ENCODE assay signal across 22 cellular contexts in the genomic region with DNA sequence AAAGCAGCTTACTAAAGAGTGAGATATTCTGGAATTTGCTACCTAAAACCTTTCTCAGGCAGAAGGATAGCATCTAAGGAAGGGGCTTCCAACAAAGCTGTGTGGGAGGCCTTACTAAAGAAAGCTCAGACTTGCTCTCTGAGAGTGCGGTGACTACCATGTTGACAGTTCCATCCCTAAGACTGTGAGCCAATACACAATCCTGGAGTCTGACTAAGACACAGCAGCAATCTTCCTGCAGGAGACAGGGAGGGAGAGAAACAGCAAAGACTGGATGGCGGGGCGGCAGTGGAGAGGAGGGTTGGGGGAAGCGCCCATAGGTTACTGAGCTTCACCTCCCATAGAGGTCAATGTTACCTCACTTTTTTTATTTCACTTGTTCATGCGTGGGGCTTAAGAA.
"Had no signal": no experiment of that assay in that cellular context is flagged by ENCODE, and none has a peak within 500 bp of the region (broad histone marks: within the 10 kb centered on the region; RNA-seq: fewer than 3 reads in every experiment).

No MANE protein-coding gene starts in this region.

- H3K9me3 ChIP-seq: mucosa of descending colon, tibial artery had no signal

- H3K4me3 Mint-ChIP-seq: activated CD4-positive, alpha-beta memory T cell treated with anti-CD3 and anti-CD28 coated beads for 36 hours; activated CD4-positive, alpha-beta T cell treated with anti-CD3 and anti-CD28 coated beads for 36 hours; activated naive CD8-positive, alpha-beta T cell treated with anti-CD3 and anti-CD28 coated beads for 36 hours; activated T-helper 17 cell treated with anti-CD3 and anti-CD28 coated beads, Interleukin-2, amount 50 U/mL, for 72 hours; effector memory CD8-positive, alpha-beta T cell; naive B cell; neural crest cell had no signal

- ATAC-seq: activated CD4-positive, alpha-beta T cell treated with anti-CD3 and anti-CD28 coated beads for 36 hours; activated T-helper 17 cell treated with anti-CD3 and anti-CD28 coated beads, Interleukin-2, amount 50 U/mL, for 72 hours; effector memory CD8-positive, alpha-beta T cell; left lobe of liver; mucosa of descending colon; stimulated activated naive CD8-positive, alpha-beta T cell treated with anti-CD3 and anti-CD28 coated beads, Interleukin-15, Interleukin-2, amounts not matched to agents 100 U/mL and 50 U/mL, for 24 hours had no signal

- DNase-seq: activated CD4-positive, alpha-beta memory T cell treated with anti-CD3 and anti-CD28 coated beads for 36 hours; activated CD4-positive, alpha-beta T cell treated with anti-CD3 and anti-CD28 coated beads for 36 hours; activated naive CD4-positive, alpha-beta T cell; activated naive CD8-positive, alpha-beta T cell treated with anti-CD3 and anti-CD28 coated beads for 36 hours; amniotic stem cell; effector memory CD8-positive, alpha-beta T cell; kidney; mucosa of descending colon; naive B cell; stimulated activated CD4-positive, alpha-beta T cell treated with anti-CD3 and anti-CD28 coated beads, Interleukin-12 subunit alpha, Interleukin-12 subunit beta, amount 100 ng/mL, for 4 hours; stimulated activated CD4-positive, alpha-beta T cell treated with anti-CD3 and anti-CD28 coated beads, Interleukin-1b, Interleukin-23, amount 100 ng/mL, for 48 hours; stimulated activated CD8-positive, alpha-beta memory T cell treated with anti-CD3 and anti-CD28 coated beads, Interleukin-4, amount 100 ng/mL, for 48 hours; stimulated activated naive CD8-positive, alpha-beta T cell treated with anti-CD3 and anti-CD28 coated beads, Interleukin-15, Interleukin-2, amounts not matched to agents 100 U/mL and 50 U/mL, for 24 hours; substantia nigra; T-helper 2 cell; tibial artery; WERI-Rb-1 had no signal

- H3K4me3 ChIP-seq: cardiac muscle cell, mucosa of descending colon, tibial artery had no signal

- H3K4me1 ChIP-seq: tibial artery had no signal

- H3K27ac Mint-ChIP-seq: activated CD4-positive, alpha-beta memory T cell treated with anti-CD3 and anti-CD28 coated beads for 36 hours; activated CD4-positive, alpha-beta T cell treated with anti-CD3 and anti-CD28 coated beads for 36 hours; activated naive CD8-positive, alpha-beta T cell treated with anti-CD3 and anti-CD28 coated beads for 36 hours; activated T-helper 17 cell treated with anti-CD3 and anti-CD28 coated beads, Interleukin-2, amount 50 U/mL, for 72 hours; effector memory CD8-positive, alpha-beta T cell; naive B cell; progenitor cell of endocrine pancreas had no signal

- H3K27me3 ChIP-seq: cardiac muscle cell, tibial artery had no signal

- H3K27ac ChIP-seq: cardiac muscle cell, tibial artery, WERI-Rb-1 had no signal

- H3K9me3 Mint-ChIP-seq: activated CD4-positive, alpha-beta memory T cell treated with anti-CD3 and anti-CD28 coated beads for 36 hours; activated naive CD8-positive, alpha-beta T cell treated with anti-CD3 and anti-CD28 coated beads for 36 hours; activated T-helper 17 cell treated with anti-CD3 and anti-CD28 coated beads, Interleukin-2, amount 50 U/mL, for 72 hours; neural crest cell had no signal

- H3K36me3 Mint-ChIP-seq: activated CD4-positive, alpha-beta memory T cell treated with anti-CD3 and anti-CD28 coated beads for 36 hours; activated naive CD8-positive, alpha-beta T cell treated with anti-CD3 and anti-CD28 coated beads for 36 hours; naive B cell had no signal

- H3K36me3 ChIP-seq: cardiac muscle cell, WERI-Rb-1 had no signal

- H3K4me1 Mint-ChIP-seq: activated CD4-positive, alpha-beta T cell treated with anti-CD3 and anti-CD28 coated beads for 36 hours; activated naive CD8-positive, alpha-beta T cell treated with anti-CD3 and anti-CD28 coated beads for 36 hours; activated T-helper 17 cell treated with anti-CD3 and anti-CD28 coated beads, Interleukin-2, amount 50 U/mL, for 72 hours; naive B cell; neural crest cell had no signal

- H3K27me3 Mint-ChIP-seq: activated CD4-positive, alpha-beta memory T cell treated with anti-CD3 and anti-CD28 coated beads for 36 hours; activated CD4-positive, alpha-beta T cell treated with anti-CD3 and anti-CD28 coated beads for 36 hours; activated naive CD8-positive, alpha-beta T cell treated with anti-CD3 and anti-CD28 coated beads for 36 hours; activated T-helper 17 cell treated with anti-CD3 and anti-CD28 coated beads, Interleukin-2, amount 50 U/mL, for 72 hours; effector memory CD8-positive, alpha-beta T cell; naive B cell; progenitor cell of endocrine pancreas had no signal
